23 cellular contexts compared by ENCODE assay signal in the genomic region with DNA sequence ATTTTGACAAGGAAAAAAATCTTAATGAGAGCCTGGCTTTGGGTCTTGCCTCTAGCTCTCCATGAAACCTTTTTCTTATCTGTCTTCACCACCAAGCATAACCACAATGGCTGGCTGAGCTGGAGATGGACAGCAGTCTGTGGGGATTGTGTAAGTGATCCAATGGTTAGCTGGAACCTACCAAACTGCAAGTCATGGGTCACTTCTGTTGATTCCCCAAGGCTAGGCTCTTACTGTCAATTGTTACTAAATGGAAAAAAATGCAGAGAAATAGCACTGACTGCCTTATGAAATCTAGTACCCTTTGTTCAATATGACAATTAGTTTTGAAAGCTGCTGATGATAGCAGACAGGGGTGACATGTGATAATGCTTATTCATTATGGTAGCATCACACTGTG.
A peak's percentile ranks its signal among the peaks of the same experiment; 100 is the strongest.
DNase-seq lines count a peak whose midpoint lies in the region; ATAC-seq and TF ChIP-seq lines count a peak whose summit lies in the region.
"Had no signal": no experiment of that assay in that cellular context is flagged by ENCODE, and none has a peak within 500 bp of the region (broad histone marks: within the 10 kb centered on the region; RNA-seq: fewer than 3 reads in every experiment).

No MANE protein-coding gene starts in this region.

- ATAC-seq in HG02571 (IDR thresholded peaks at IDR 0.05; ENCODE audit: unreplicated experiment), result no peak
- no peak for ATAC-seq in HG02798 (IDR thresholded peaks at IDR 0.05; ENCODE audit: poor library complexity, unreplicated experiment)
- ATAC-seq: activated CD4-positive, CD25-positive, alpha-beta regulatory T cell treated with anti-CD3 and anti-CD28 coated beads, Interleukin-2, amount 50 U/mL, for 24 hours; foreskin keratinocyte; K562; mucosa of descending colon; stimulated activated effector memory CD8-positive, alpha-beta T cell treated with anti-CD3 and anti-CD28 coated beads, Interleukin-12 subunit alpha, Interleukin-12 subunit beta, amount 100 ng/mL, for 72 hours had no signal

- H3K4me3 ChIP-seq in brain microvascular endothelial cell (ENCODE audit: low read depth, low read length) (no peak overlapping the region), esophagus squamous epithelium (no peak overlapping the region)
- H3K4me3 ChIP-seq: cardiac muscle cell, K562, mucosa of descending colon, thyroid gland had no signal

- H3K27me3 Mint-ChIP-seq in activated naive CD4-positive, alpha-beta T cell treated with anti-CD3 and anti-CD28 coated beads, Interleukin-2, amount 10 ng/mL, durations not matched to agents 7 days and 5 days, result no peaks in the 10 kb centered on the region

- intact Hi-C loops in esophagus squamous epithelium (cut with DNase I), result no loop called here

- no peak overlapping the region for H3K4me3 Mint-ChIP-seq in activated naive CD4-positive, alpha-beta T cell treated with anti-CD3 and anti-CD28 coated beads, Interleukin-2, amount 10 ng/mL, durations not matched to agents 7 days and 5 days
- H3K4me3 Mint-ChIP-seq: activated naive CD8-positive, alpha-beta T cell treated with anti-CD3 and anti-CD28 coated beads for 36 hours; CD4-positive, alpha-beta memory T cell; stimulated activated effector memory CD8-positive, alpha-beta T cell treated with anti-CD3 and anti-CD28 coated beads, Interleukin-12 subunit alpha, Interleukin-12 subunit beta, amount 100 ng/mL, for 72 hours had no signal

- no peaks in the 10 kb centered on the region for H3K4me1 Mint-ChIP-seq in activated naive CD4-positive, alpha-beta T cell treated with anti-CD3 and anti-CD28 coated beads, Interleukin-2, amount 10 ng/mL, durations not matched to agents 7 days and 5 days
- H3K4me1 Mint-ChIP-seq: activated naive CD8-positive, alpha-beta T cell treated with anti-CD3 and anti-CD28 coated beads for 36 hours; CD4-positive, alpha-beta memory T cell; stimulated activated effector memory CD8-positive, alpha-beta T cell treated with anti-CD3 and anti-CD28 coated beads, Interleukin-12 subunit alpha, Interleukin-12 subunit beta, amount 100 ng/mL, for 72 hours had no signal

- CTCF ChIA-PET in activated naive CD4-positive, alpha-beta T cell treated with anti-CD3 and anti-CD28 coated beads, Interleukin-2, amount 10 ng/mL, durations not matched to agents 7 days and 5 days (lab: Charles Lee), result no interaction called here

- H3K36me3 Mint-ChIP-seq in activated naive CD4-positive, alpha-beta T cell treated with anti-CD3 and anti-CD28 coated beads, Interleukin-2, amount 10 ng/mL, durations not matched to agents 7 days and 5 days, result no peaks in the 10 kb centered on the region
- H3K36me3 Mint-ChIP-seq: activated naive CD8-positive, alpha-beta T cell treated with anti-CD3 and anti-CD28 coated beads for 36 hours; stimulated activated effector memory CD8-positive, alpha-beta T cell treated with anti-CD3 and anti-CD28 coated beads, Interleukin-12 subunit alpha, Interleukin-12 subunit beta, amount 100 ng/mL, for 72 hours had no signal

- TF ChIP-seq CTCF in AG09319 (IDR thresholded peaks at IDR 0.05; ENCODE audit: low read depth, low read length) (no peak), brain microvascular endothelial cell (IDR thresholded peaks at IDR 0.05; ENCODE audit: low read depth, low read length, missing control alignments) (no peak), esophagus squamous epithelium (IDR thresholded peaks at IDR 0.05) (no peak)

- H3K27ac ChIP-seq in brain microvascular endothelial cell (no peak overlapping the region), esophagus squamous epithelium (no peak overlapping the region)
- H3K27ac ChIP-seq: cardiac muscle cell, foreskin keratinocyte, thyroid gland had no signal

- no peak overlapping the region for H3K27ac Mint-ChIP-seq in activated naive CD4-positive, alpha-beta T cell treated with anti-CD3 and anti-CD28 coated beads, Interleukin-2, amount 10 ng/mL, durations not matched to agents 7 days and 5 days
- H3K27ac Mint-ChIP-seq: activated naive CD8-positive, alpha-beta T cell treated with anti-CD3 and anti-CD28 coated beads for 36 hours; stimulated activated effector memory CD8-positive, alpha-beta T cell treated with anti-CD3 and anti-CD28 coated beads, Interleukin-12 subunit alpha, Interleukin-12 subunit beta, amount 100 ng/mL, for 72 hours had no signal

- H3K36me3 ChIP-seq in brain microvascular endothelial cell (replicated peaks) (no peaks in the 10 kb centered on the region), esophagus squamous epithelium (no peaks in the 10 kb centered on the region)
- H3K36me3 ChIP-seq: cardiac muscle cell, thyroid gland had no signal

- no peaks in the 10 kb centered on the region for H3K4me1 ChIP-seq in esophagus squamous epithelium
- H3K4me1 ChIP-seq: foreskin keratinocyte, thyroid gland had no signal

- H3K27me3 ChIP-seq in brain microvascular endothelial cell (replicated peaks) (no peaks in the 10 kb centered on the region), esophagus squamous epithelium (no peaks in the 10 kb centered on the region)
- H3K27me3 ChIP-seq: cardiac muscle cell, foreskin keratinocyte, thyroid gland had no signal

- H3K9me3 Mint-ChIP-seq in activated naive CD4-positive, alpha-beta T cell treated with anti-CD3 and anti-CD28 coated beads, Interleukin-2, amount 10 ng/mL, durations not matched to agents 7 days and 5 days, result no peaks in the 10 kb centered on the region
- H3K9me3 Mint-ChIP-seq: activated naive CD8-positive, alpha-beta T cell treated with anti-CD3 and anti-CD28 coated beads for 36 hours had no signal

- no peak for TF ChIP-seq POLR2A in esophagus squamous epithelium (IDR thresholded peaks at IDR 0.05)

- DNase-seq in AG09319 (ENCODE audit: extremely low read depth, low read depth) (peak; percentile 89), M059J (ENCODE audit: low read depth) (peak; percentile 5), brain microvascular endothelial cell (peak; percentile 69), foreskin melanocyte (peak; percentile 79), esophagus squamous epithelium (lab: John Stamatoyannopoulos, UW) (no peak)
- DNase-seq in activated naive CD4-positive, alpha-beta T cell treated with anti-CD3 and anti-CD28 coated beads, Interleukin-2, amount 10 ng/mL, durations not matched to agents 7 days and 5 days, result no peak
- DNase-seq: activated naive CD8-positive, alpha-beta T cell treated with anti-CD3 and anti-CD28 coated beads for 36 hours; CD4-positive, alpha-beta memory T cell; DMS53; foreskin keratinocyte; mucosa of descending colon; MV-4-11; NCI-H526; SIG-M5; stimulated activated CD4-positive, alpha-beta T cell treated with anti-CD3 and anti-CD28 coated beads, Interleukin-15, amount 100 ng/mL, for 24 hours; T-helper 2 cell; thyroid gland had no signal

- H3K9me3 ChIP-seq in esophagus squamous epithelium, result no peaks in the 10 kb centered on the region
- H3K9me3 ChIP-seq: mucosa of descending colon, thyroid gland had no signal

- in situ Hi-C loops in brain microvascular endothelial cell (cut with HindIII; ENCODE audit: low pct_ligation_motif_present, low sequenced_read_pairs), result no loop called here

Comparison
In these comparisons a context has a peak if more than half of its experiments do, and no peak if none do; other contexts are left out.
1. DNase-seq: peak in AG09319 (single experiment), M059J (single experiment), brain microvascular endothelial cell (single experiment) and foreskin melanocyte (single experiment); none in activated naive CD4-positive, alpha-beta T cell treated with anti-CD3 and anti-CD28 coated beads, Interleukin-2, amount 10 ng/mL, durations not matched to agents 7 days and 5 days (single experiment) and esophagus squamous epithelium (single experiment).